Comparison of ENCODE assay signal across 8 cellular contexts in the genomic region with DNA sequence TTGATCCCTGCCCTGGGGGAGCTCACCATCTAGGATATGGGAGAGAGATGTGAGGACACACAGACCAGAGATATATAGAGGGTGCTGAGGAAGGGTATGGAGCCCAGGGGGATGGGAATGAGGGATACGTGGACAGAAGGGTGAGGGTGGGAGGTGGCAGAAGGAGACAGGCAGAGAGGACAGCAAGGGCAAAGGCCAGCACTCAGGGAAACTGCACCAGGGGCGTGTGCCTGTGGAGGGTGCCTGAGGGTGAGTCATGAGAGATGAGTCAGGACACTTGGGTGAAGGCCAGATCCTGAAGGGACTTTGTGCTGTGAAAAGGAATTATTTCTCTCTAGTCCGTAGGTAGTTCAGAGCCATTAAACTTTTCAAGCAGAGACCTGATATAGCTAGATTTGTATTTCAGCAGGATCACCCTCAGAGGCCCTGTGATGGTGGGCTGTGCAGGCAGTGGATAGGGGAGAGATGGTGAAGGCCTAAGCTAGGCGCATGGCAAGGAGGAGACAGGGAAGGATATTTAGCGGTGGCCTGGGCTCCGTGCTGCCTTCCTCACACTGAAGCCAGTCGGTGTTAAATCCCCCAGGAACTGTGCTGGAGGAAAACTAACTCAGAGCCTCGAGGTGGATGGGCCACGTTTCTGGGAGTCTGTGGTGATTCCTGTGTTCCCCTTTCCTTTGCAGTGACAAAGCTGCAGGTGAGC.
DNase-seq lines count a peak whose midpoint lies in the region; FAIRE-seq and TF ChIP-seq lines count a peak whose summit lies in the region.
"Not testable (repeated sequence)": the region's sequence is repeated elsewhere in the genome, so short reads cannot be mapped to it uniquely, and the experiment has no call there.

No MANE protein-coding gene starts in this region.

- not testable (repeated sequence) for H3K79me2 ChIP-seq in fibroblast of lung (ENCODE audit: control insufficient read depth, insufficient read depth, low read length); keratinocyte (ENCODE audit: control insufficient read depth, insufficient read depth, low read length); osteoblast (ENCODE audit: insufficient read depth, low read length)

- H3K4me1 ChIP-seq in fibroblast of lung (ENCODE audit: control insufficient read depth, extremely low read depth, insufficient read depth, low read length); osteoblast (ENCODE audit: insufficient read depth, low read length); uterus: not testable (repeated sequence)
- H3K4me1 ChIP-seq in keratinocyte (ENCODE audit: control insufficient read depth, extremely low read depth, insufficient read depth, low read length): peaks cover 23% of the 10 kb centered on the region

- DNase-seq in DMS53 (lab: John Stamatoyannopoulos, UW) (peak; percentile 48), HuH-7.5 (ENCODE audit: low spot score) (peak; percentile 24), RPMI7951 (ENCODE audit: low read depth) (peak; percentile 89), astrocyte of the spinal cord (ENCODE audit: low read depth, low spot score) (peak; percentile 74), fibroblast of lung (ENCODE audit: low read depth in 2 of 2) (peak; percentile 60 to 76), keratinocyte (ENCODE audit: low read depth, low spot score) (peak; percentile 30), osteoblast (ENCODE audit: insufficient read length, low spot score, missing footprints) (peak; percentile 92), uterus (peak; percentile 18 to 46)

- dilution Hi-C loops in keratinocyte (cut with MboI; ENCODE audit: extremely low pct_ligation_motif_present, low sequenced_read_pairs): not testable (repeated sequence)

- H3K27me3 ChIP-seq in fibroblast of lung (ENCODE audit: control insufficient read depth, insufficient read depth, low read length); keratinocyte (ENCODE audit: control insufficient read depth, extremely low read depth, insufficient read depth, low read length); osteoblast (ENCODE audit: insufficient read depth, low read length); uterus: not testable (repeated sequence)

- H3K27ac ChIP-seq in fibroblast of lung (ENCODE audit: insufficient read depth, low read length); uterus: not testable (repeated sequence)
- H3K27ac ChIP-seq in keratinocyte (ENCODE audit: control insufficient read depth, insufficient read depth, low read length) (peak overlapping the region; percentile 56), osteoblast (ENCODE audit: low read depth, low read length) (peak overlapping the region; percentile 17)

- not testable (repeated sequence) for H3K4me3 ChIP-seq in astrocyte of the spinal cord (ENCODE audit: low read depth, low read length); fibroblast of lung (replicated peaks in 1 of 4; ENCODE audit: control extremely low read depth in 1 of 4, insufficient read depth in 1 of 4, low read depth in 3 of 4, low read length in 4 of 4); keratinocyte (ENCODE audit: control insufficient read depth in 2 of 3, extremely low read depth in 1 of 3, insufficient read depth in 2 of 3, low read depth in 1 of 3, low read length in 3 of 3); osteoblast (ENCODE audit: insufficient read depth, low read length); uterus

- H2AFZ ChIP-seq in fibroblast of lung (ENCODE audit: low read length); keratinocyte (ENCODE audit: control insufficient read depth, low read length); osteoblast (ENCODE audit: low read length): not testable (repeated sequence)

- not testable (repeated sequence) for H3K9ac ChIP-seq in fibroblast of lung (ENCODE audit: insufficient read depth, low read length)
- peak overlapping the region; percentile 47 for H3K9ac ChIP-seq in keratinocyte (ENCODE audit: control insufficient read depth, extremely low read depth, insufficient read depth, low read length)

- H3K4me2 ChIP-seq in fibroblast of lung (ENCODE audit: extremely low read depth, insufficient read depth, low read length); keratinocyte (ENCODE audit: control insufficient read depth, extremely low read depth, insufficient read depth, low read depth, low read length); osteoblast (ENCODE audit: insufficient read depth, low read length): not testable (repeated sequence)

- not testable (repeated sequence) for H3K9me3 ChIP-seq in fibroblast of lung (ENCODE audit: control insufficient read depth, insufficient read depth, low read depth, low read length); keratinocyte (ENCODE audit: control insufficient read depth, low read depth, low read length); osteoblast (ENCODE audit: low read depth, low read length); uterus

- not testable (repeated sequence) for H3K9me1 ChIP-seq in keratinocyte (ENCODE audit: control insufficient read depth, extremely low read depth, insufficient read depth, low read length)

- TF ChIP-seq POLR2A in uterus (IDR thresholded peaks at IDR 0.05): not testable (repeated sequence)

- not testable (repeated sequence) for H3K36me3 ChIP-seq in fibroblast of lung (ENCODE audit: control insufficient read depth, insufficient read depth, low read length); keratinocyte (ENCODE audit: control insufficient read depth in 2 of 2, extremely low read depth in 1 of 2, insufficient read depth in 2 of 2, low read length in 2 of 2); osteoblast (ENCODE audit: insufficient read depth, low read length); uterus

- H4K20me1 ChIP-seq in fibroblast of lung (ENCODE audit: control insufficient read depth, extremely low read depth, insufficient read depth, low read length); keratinocyte (ENCODE audit: control insufficient read depth, extremely low read depth, insufficient read depth, low read length); osteoblast (ENCODE audit: insufficient read depth, low read length): not testable (repeated sequence)

- not testable (repeated sequence) for TF ChIP-seq CTCF in astrocyte of the spinal cord (IDR thresholded peaks at IDR 0.05; ENCODE audit: low read depth, low read length); fibroblast of lung (conservative IDR thresholded peaks at IDR 0.05 in 1 of 2, IDR thresholded peaks at IDR 0.05 in 1 of 2; ENCODE audit: low read depth in 1 of 2, low read length in 2 of 2); keratinocyte (optimal IDR thresholded peaks at IDR 0.05 in 1 of 3, IDR thresholded peaks at IDR 0.05 in 1 of 3, conservative IDR thresholded peaks at IDR 0.05 in 1 of 3; ENCODE audit: extremely low read depth in 1 of 3, insufficient read depth in 2 of 3, low read length in 3 of 3); osteoblast (IDR thresholded peaks at IDR 0.05; ENCODE audit: extremely low read depth, low read depth, low read length); uterus (IDR thresholded peaks at IDR 0.05)

- intact Hi-C loops in uterus (cut with DNase I; ENCODE audit: low total_unique reads): not testable (repeated sequence)

- in situ Hi-C loops in astrocyte of the spinal cord (cut with HindIII; ENCODE audit: low sequenced_read_pairs): not testable (repeated sequence)

- FAIRE-seq in keratinocyte (lab: Jason Lieb, UNC): peak; percentile 95

Comparison
In these comparisons a context has a peak if more than half of its experiments do, and no peak if none do; other contexts are left out.
1. DNase-seq: peak in every context shown above with its lines; median percentile 92 in osteoblast; 89 in RPMI7951; 74 in astrocyte of the spinal cord; 68 in fibroblast of lung; 48 in DMS53; 32 in uterus; 30 in keratinocyte; 24 in HuH-7.5.